Comparison of ENCODE assay signal across 14 cellular contexts in the genomic region with DNA sequence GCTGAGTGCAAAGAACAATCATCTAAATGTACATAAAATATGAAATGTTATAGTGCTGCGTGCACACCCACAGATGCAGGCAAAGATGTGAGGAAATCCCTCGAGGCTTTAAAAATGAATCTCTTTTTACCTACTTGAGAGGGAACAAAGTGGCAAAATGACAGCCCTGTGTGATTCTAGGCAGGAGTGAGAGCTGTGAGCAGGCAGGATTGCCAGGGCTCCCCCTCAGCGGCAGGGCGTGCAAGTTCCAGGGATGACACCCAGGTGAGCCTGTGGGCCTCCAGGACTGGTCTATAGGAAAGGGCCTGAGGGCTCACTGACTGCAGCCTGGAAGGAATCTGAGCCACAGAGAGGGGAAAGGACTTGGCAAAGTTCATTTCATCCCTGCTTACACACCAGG.
"Had no signal": no experiment of that assay in that cellular context is flagged by ENCODE, and none has a peak within 500 bp of the region (broad histone marks: within the 10 kb centered on the region; RNA-seq: fewer than 3 reads in every experiment).

No MANE protein-coding gene starts in this region.

- DNase-seq: KBM-7, MV-4-11, NCI-H1048, NCI-H146, NCI-H1694 treated with DMSO at 0.1 percent for 48 hours, NCI-H2029, NCI-H2081 treated with DMSO at 0.1 percent for 48 hours, NCI-H345, NCI-H446 treated with DMSO at 0.1 percent for 48 hours, NCI-H510A treated with DMSO at 0.1 percent for 48 hours, Right ventricle myocardium superior, RPMI8226, SIG-M5, T-helper 2 cell had no signal
